Comparison of ENCODE assay signal across 9 cellular contexts in genomic region chr20:23349338-23350006, GRCh38. TPM values are rescaled to one million over a fixed set of nuclear protein-coding genes. Genes with fewer than 3 reads are reported as not detected.
DNase-seq lines count a peak whose midpoint lies in the region; ATAC-seq, FAIRE-seq and TF ChIP-seq lines count a peak whose summit lies in the region.
"Had no signal": no experiment of that assay in that cellular context is flagged by ENCODE, and none has a peak within 500 bp of the region (broad histone marks: within the 10 kb centered on the region; RNA-seq: fewer than 3 reads in every experiment).

No MANE protein-coding gene starts in this region.

- peak; percentile 23 for ATAC-seq in GM21723 (IDR thresholded peaks at IDR 0.05; ENCODE audit: unreplicated experiment)
- peak; percentile 6 to 24 (median 17) for ATAC-seq in right lobe of liver
- ATAC-seq in upper lobe of left lung (ENCODE audit: low FRiP score in 2 of 2) = peak in 1 of 2 donors; percentile 0

- DNase-seq in NCI-H1092 treated with DMSO at 0.1 percent for 48 hours (lab: John Stamatoyannopoulos, UW) (peak; percentile 39), NCI-H1092 (lab: John Stamatoyannopoulos, UW) (no peak), LoVo (ENCODE audit: low spot score) (peak; percentile 32), mammary epithelial cell (no peak), right lobe of liver (no peak), upper lobe of left lung (no peak), H54 (ENCODE audit: insufficient read length, low spot score) (no peak)

- no peak for TF ChIP-seq EP300 in upper lobe of left lung (IDR thresholded peaks at IDR 0.05)

- H3K79me2 ChIP-seq in mammary epithelial cell (ENCODE audit: insufficient read depth, low read length) = peaks cover 43% of the 10 kb centered on the region

- no TSS peak for BruUV-seq in mammary epithelial cell (replicated peaks; lab: Mats Ljungman, UMichigan)

- H3K27me3 ChIP-seq in mammary epithelial cell (ENCODE audit: insufficient read depth, low read length) (no peaks in the 10 kb centered on the region), right lobe of liver (no peaks in the 10 kb centered on the region), upper lobe of left lung (no peaks in the 10 kb centered on the region)

- TF ChIP-seq POLR2A in right lobe of liver (IDR thresholded peaks at IDR 0.05) (no peak), upper lobe of left lung (IDR thresholded peaks at IDR 0.05) (no peak), H54 (IDR thresholded peaks at IDR 0.05; ENCODE audit: low read depth, low read length) (no peak)

- H3K4me1 ChIP-seq in mammary epithelial cell (ENCODE audit: insufficient read depth, low read length) = peaks cover 13% of the 10 kb centered on the region
- H3K4me1 ChIP-seq in right lobe of liver = peaks cover 0 to 16% (median 3%) of the 10 kb centered on the region in 4 donors
- H3K4me1 ChIP-seq in upper lobe of left lung = peaks cover 15 to 24% (median 20%) of the 10 kb centered on the region in 4 donors

- FAIRE-seq in H54 (lab: Jason Lieb, UNC) = no peak
- FAIRE-seq: colon had no signal

- CTCF ChIA-PET in mammary epithelial cell (lab: Charles Lee; ENCODE audit: low non-redundant PET) = interaction anchor here (1.0 to 1.5 kb wide), 3 partner anchors 8 to 72 kb away, joined by 3 to 10 read pairs (median 6); partner anchors contain the start of gene NAPB

- dilution Hi-C loops in mammary epithelial cell (cut with HindIII; ENCODE audit: low sequenced_read_pairs) = no loop called here

- H3K27ac ChIP-seq in mammary epithelial cell (ENCODE audit: insufficient read depth, low read depth, low read length) (peak overlapping the region; percentile 81), right lobe of liver (peak overlapping the region; percentile 95 to 98 (median 96)), upper lobe of left lung (peak overlapping the region; percentile 98 to 99 (median 98))

- H4K20me1 ChIP-seq in mammary epithelial cell (ENCODE audit: insufficient read depth, low read length) = no peaks in the 10 kb centered on the region

- H3K9ac ChIP-seq in mammary epithelial cell (ENCODE audit: insufficient read depth, low read length) = peak overlapping the region; percentile 81

- intact Hi-C loops in mammary epithelial cell (cut with micrococcal nuclease) = loop anchor here (1.0 to 10.0 kb wide), 5 partner anchors 13 to 955 kb away; partner anchors contain the start of gene GZF1
- intact Hi-C loops in right lobe of liver (cut with DNase I) = loop anchor here in 1 of 2 donors (10.0 kb wide), 1 partner anchor 255 kb away; the partner anchor contains the start of gene CST9

- H3K36me3 ChIP-seq in mammary epithelial cell (ENCODE audit: insufficient read depth, low read length) (peaks cover 6% of the 10 kb centered on the region), right lobe of liver (peaks cover 0 to 9% (median 3%) of the 10 kb centered on the region in 4 donors), upper lobe of left lung (peaks cover 0 to 7% (median 5%) of the 10 kb centered on the region in 4 donors)

- peak overlapping the region; percentile 89 for H2AFZ ChIP-seq in mammary epithelial cell (ENCODE audit: low read depth, low read length)

- in situ Hi-C loops in mammary epithelial cell (cut with MboI; ENCODE audit: low sequenced_read_pairs in 2 of 2) = loop anchor here (25.0 kb wide), 2 partner anchors 312 to 1012 kb away; partner anchors contain the start of genes SSTR4 (in 1 of the 2) and THBD (in 1 of the 2)

- TF ChIP-seq CTCF in mammary epithelial cell (conservative IDR thresholded peaks at IDR 0.05 in 1 of 2, IDR thresholded peaks at IDR 0.05 in 1 of 2; ENCODE audit: extremely low read depth in 1 of 2, insufficient read depth in 1 of 2, low read depth in 1 of 2, low read length in 2 of 2) (peak; percentile 26 to 32), right lobe of liver (IDR thresholded peaks at IDR 0.05) (peak; percentile 43 to 47 (median 44)), upper lobe of left lung (IDR thresholded peaks at IDR 0.05) (peak; percentile 18 to 65 (median 45))

- peak overlapping the region; percentile 83 for H3K4me2 ChIP-seq in mammary epithelial cell (ENCODE audit: insufficient read depth, low read depth, low read length)

- WGBS in mammary epithelial cell (ENCODE audit: low coverage, missing lambda C conversion rate) = 5% methylated on average over 11 of the region's 11 CpGs
- whole genome bisulfite sequencing in right lobe of liver (ENCODE audit: insufficient coverage, low coverage, low lambda C conversion rate, missing lambda C conversion rate) = 11% methylated on average over 11 of the region's 11 CpGs
- 9 to 18% methylated on average over 11 of the region's 11 CpGs for WGBS in upper lobe of left lung, 2 donors

- H3K9me3 ChIP-seq in mammary epithelial cell (replicated peaks; ENCODE audit: insufficient read depth, low read length) = no peaks in the 10 kb centered on the region
- H3K9me3 ChIP-seq in right lobe of liver = no peaks in the 10 kb centered on the region
- no peaks in the 10 kb centered on the region for H3K9me3 ChIP-seq in upper lobe of left lung

- H3K4me3 ChIP-seq in mammary epithelial cell (replicated peaks in 1 of 3; ENCODE audit: insufficient read depth in 1 of 3, low read depth in 2 of 3, low read length in 3 of 3) (peak overlapping the region; percentile 65 to 71 (median 70)), right lobe of liver (peak overlapping the region; percentile 91 to 98 (median 94)), upper lobe of left lung (peak overlapping the region; percentile 47 to 100 (median 84))

RNA-seq across cellular contexts. Expression of gene NXT1, which starts 1.1 kb away (rescaled TPM):
- total RNA-seq in mammary epithelial cell = 10 to 100 TPM; 22.0 to 28.5 TPM
- 39.2 TPM for polyA plus RNA-seq in mammary epithelial cell
- polyA minus RNA-seq in mammary epithelial cell = 12.5 TPM
- total RNA-seq in right lobe of liver = 10 to 100 TPM in 2 of 6 experiments, 1 to 10 TPM in 4; 3.8 to 11.2 (median 6.1) TPM
- total RNA-seq in upper lobe of left lung = 10 to 100 TPM in 5 of 6 donors, 1 to 10 TPM in 1; 7.3 to 39.4 (median 17.9) TPM

RNA-seq across cellular contexts. Expression of gene GZF1, which starts 12.5 kb away (rescaled TPM):
- 10 to 100 TPM; 13.2 to 15.8 TPM for total RNA-seq in mammary epithelial cell
- polyA plus RNA-seq in mammary epithelial cell = 11.5 TPM
- polyA minus RNA-seq in mammary epithelial cell = 2.6 TPM
- 1 to 10 TPM; 3.5 to 9.6 (median 6.1) TPM for total RNA-seq in right lobe of liver
- total RNA-seq in upper lobe of left lung = 10 to 100 TPM; 14.1 to 32.5 (median 25.6) TPM

Comparison
In these comparisons a context has a peak if more than half of its experiments do, and no peak if none do; other contexts are left out.
1. DNase-seq: peak in NCI-H1092 treated with DMSO at 0.1 percent for 48 hours (single experiment) and LoVo (single experiment); none in NCI-H1092 (single experiment), mammary epithelial cell (single experiment), right lobe of liver (0 of 3), upper lobe of left lung (0 of 2) and H54 (single experiment).
2. Peak in every context shown above with its lines, with median percentiles within 50 percentile points of each other: H3K27ac ChIP-seq, H3K4me3 ChIP-seq and CTCF ChIP-seq.